1 cellular context compared by ENCODE assay signal in the genomic region with DNA sequence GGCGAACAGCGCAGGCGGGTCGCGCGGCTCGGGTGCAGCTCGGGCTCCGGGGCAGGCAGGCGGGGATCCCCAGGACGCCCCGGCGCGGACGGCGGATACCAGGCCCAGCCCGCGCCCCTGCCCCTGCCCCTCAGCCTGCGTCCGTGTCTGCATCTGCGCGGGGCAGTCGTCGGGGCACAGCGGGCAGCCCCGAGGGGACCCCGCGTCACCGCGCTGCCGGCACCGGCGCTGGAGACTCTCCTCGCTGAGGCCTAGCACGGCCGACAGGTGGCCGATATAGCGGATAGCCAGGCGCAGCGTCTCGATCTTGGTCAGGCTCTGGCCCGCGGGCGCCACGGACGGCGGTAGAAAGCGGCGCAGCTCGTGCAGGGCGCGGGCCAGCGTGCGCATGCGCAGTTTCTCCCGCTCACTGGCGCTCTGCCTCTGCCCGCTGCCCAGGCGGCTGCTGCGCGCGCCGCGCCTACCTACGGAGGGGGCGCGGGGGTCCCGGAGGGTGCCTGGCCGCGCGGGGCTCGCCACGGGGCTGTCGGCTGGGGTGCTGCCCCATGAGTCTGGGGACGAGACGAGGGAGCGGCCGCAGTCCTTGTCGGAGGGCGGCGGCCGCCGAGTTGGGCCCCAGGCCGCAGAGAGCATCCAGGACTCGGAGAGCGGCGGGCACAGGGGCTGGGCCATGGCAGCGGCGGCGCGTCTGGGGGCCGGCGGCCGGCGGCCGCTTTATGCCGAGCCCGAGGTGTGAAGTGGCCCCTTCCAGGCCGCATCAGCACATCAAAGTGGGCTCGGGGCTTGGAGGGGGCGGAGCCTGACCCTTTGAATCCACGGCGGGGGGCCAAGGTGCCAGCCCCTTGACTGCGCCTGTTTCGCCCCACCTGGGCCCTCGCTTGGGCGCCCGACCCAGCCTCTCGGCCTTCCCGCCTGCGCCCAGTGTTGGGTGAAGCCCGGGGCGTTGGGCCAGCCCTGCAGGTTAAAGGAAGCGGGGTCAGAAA.
TF ChIP-seq lines count a peak whose summit lies in the region.

A gene with protein sequence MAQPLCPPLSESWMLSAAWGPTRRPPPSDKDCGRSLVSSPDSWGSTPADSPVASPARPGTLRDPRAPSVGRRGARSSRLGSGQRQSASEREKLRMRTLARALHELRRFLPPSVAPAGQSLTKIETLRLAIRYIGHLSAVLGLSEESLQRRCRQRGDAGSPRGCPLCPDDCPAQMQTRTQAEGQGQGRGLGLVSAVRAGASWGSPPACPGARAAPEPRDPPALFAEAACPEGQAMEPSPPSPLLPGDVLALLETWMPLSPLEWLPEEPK (minus strand): TSS at position 690 of the 983 bp plus-strand sequence. CDS start 18 bp downstream, at position 672.

TF ChIP-seq in WTC11, 78 proteins besides CTCF, POLR2A, EP300 and RAD21 (continued from another document and continues in another):
- TF ChIP-seq, protein P1, sequence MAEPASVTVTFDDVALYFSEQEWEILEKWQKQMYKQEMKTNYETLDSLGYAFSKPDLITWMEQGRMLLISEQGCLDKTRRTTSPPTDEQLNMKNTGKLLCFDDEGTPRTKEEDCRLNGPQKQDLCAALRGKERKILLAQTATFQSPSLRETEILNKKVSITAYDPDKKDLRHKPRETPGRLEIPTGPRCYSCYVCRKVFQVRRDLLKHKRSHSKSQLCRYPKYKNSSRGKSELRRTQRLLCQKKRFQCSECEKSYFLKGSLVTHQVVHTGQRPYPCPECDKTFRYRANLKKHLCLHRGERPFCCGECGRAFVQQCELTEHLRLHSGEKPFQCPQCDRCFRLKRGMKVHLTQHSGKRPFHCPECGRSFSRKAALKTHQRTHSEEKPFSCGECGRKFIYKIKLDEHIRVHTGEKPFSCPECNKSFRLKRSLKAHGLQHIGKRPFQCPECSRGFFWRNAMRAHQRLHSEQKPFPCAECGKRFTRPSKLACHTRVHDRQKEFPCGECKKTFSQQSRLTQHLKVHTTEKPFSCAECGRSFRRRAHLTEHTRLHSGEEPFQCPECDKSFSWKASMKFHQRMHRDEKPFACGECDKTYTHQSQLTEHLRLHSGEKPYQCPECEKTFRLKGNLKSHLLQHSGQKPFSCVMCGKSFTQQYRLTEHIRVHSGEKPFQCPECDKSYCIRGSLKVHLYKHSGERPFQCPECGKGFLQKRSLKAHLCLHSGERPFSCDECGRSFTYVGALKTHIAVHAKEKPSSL (CRISPR knock-in tag; conservative IDR thresholded peaks at IDR 0.05), result no peak
- no peak for TF ChIP-seq JAZF1 (CRISPR knock-in tag; IDR thresholded peaks at IDR 0.05)
- TF ChIP-seq RORB (CRISPR knock-in tag; IDR thresholded peaks at IDR 0.05), result no peak
- TF ChIP-seq ZNF396 (CRISPR knock-in tag; IDR thresholded peaks at IDR 0.05; ENCODE audit: borderline replicate concordance), result no peak
- peak; percentile 64 for TF ChIP-seq FOXP1 (CRISPR knock-in tag; IDR thresholded peaks at IDR 0.05; ENCODE audit: borderline replicate concordance)
- TF ChIP-seq, protein P2, sequence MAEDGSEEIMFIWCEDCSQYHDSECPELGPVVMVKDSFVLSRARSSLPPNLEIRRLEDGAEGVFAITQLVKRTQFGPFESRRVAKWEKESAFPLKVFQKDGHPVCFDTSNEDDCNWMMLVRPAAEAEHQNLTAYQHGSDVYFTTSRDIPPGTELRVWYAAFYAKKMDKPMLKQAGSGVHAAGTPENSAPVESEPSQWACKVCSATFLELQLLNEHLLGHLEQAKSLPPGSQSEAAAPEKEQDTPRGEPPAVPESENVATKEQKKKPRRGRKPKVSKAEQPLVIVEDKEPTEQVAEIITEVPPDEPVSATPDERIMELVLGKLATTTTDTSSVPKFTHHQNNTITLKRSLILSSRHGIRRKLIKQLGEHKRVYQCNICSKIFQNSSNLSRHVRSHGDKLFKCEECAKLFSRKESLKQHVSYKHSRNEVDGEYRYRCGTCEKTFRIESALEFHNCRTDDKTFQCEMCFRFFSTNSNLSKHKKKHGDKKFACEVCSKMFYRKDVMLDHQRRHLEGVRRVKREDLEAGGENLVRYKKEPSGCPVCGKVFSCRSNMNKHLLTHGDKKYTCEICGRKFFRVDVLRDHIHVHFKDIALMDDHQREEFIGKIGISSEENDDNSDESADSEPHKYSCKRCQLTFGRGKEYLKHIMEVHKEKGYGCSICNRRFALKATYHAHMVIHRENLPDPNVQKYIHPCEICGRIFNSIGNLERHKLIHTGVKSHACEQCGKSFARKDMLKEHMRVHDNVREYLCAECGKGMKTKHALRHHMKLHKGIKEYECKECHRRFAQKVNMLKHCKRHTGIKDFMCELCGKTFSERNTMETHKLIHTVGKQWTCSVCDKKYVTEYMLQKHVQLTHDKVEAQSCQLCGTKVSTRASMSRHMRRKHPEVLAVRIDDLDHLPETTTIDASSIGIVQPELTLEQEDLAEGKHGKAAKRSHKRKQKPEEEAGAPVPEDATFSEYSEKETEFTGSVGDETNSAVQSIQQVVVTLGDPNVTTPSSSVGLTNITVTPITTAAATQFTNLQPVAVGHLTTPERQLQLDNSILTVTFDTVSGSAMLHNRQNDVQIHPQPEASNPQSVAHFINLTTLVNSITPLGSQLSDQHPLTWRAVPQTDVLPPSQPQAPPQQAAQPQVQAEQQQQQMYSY (CRISPR knock-in tag; IDR thresholded peaks at IDR 0.05), result no peak
- no peak for TF ChIP-seq HMGA2 (CRISPR knock-in tag; IDR thresholded peaks at IDR 0.05)
- TF ChIP-seq MAX (CRISPR knock-in tag; IDR thresholded peaks at IDR 0.05), result peak; percentile 82; the same call in 1 of the 2 replicates
- no peak for TF ChIP-seq NFATC4 (CRISPR knock-in tag; IDR thresholded peaks at IDR 0.05)
- TF ChIP-seq, protein P3, sequence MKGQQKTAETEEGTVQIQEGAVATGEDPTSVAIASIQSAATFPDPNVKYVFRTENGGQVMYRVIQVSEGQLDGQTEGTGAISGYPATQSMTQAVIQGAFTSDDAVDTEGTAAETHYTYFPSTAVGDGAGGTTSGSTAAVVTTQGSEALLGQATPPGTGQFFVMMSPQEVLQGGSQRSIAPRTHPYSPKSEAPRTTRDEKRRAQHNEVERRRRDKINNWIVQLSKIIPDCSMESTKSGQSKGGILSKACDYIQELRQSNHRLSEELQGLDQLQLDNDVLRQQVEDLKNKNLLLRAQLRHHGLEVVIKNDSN (CRISPR knock-in tag; IDR thresholded peaks at IDR 0.05), result no peak
- peak; percentile 80 for TF ChIP-seq FOXK1 (CRISPR knock-in tag; IDR thresholded peaks at IDR 0.05)
- no peak for TF ChIP-seq ZNF219 (CRISPR knock-in tag; IDR thresholded peaks at IDR 0.05; ENCODE audit: borderline replicate concordance)
- no peak for TF ChIP-seq CBFB (CRISPR knock-in tag; IDR thresholded peaks at IDR 0.05; ENCODE audit: low read depth)
- TF ChIP-seq TCF7 (CRISPR knock-in tag; IDR thresholded peaks at IDR 0.05; ENCODE audit: low read depth), result peak; percentile 21; the same call in 1 of the 2 replicates
- TF ChIP-seq ARID4B (CRISPR knock-in tag; IDR thresholded peaks at IDR 0.05; ENCODE audit: borderline replicate concordance), result no peak; the same call in none of the 2 replicates
- TF ChIP-seq SMAD4 (CRISPR knock-in tag; IDR thresholded peaks at IDR 0.05), result no peak
- TF ChIP-seq E2F1 (CRISPR knock-in tag; IDR thresholded peaks at IDR 0.05), result peak; percentile 83
- 0 out of 2 replicates have a peak, but pooled peaks have one; percentile 59 for TF ChIP-seq ELF4 (CRISPR knock-in tag; IDR thresholded peaks at IDR 0.05; ENCODE audit: low read depth)
- no peak for TF ChIP-seq PRRX2 (CRISPR knock-in tag; IDR thresholded peaks at IDR 0.05)
- no peak for TF ChIP-seq ZNF416 (CRISPR knock-in tag; IDR thresholded peaks at IDR 0.05)
- no peak for TF ChIP-seq AFF4 (CRISPR knock-in tag; IDR thresholded peaks at IDR 0.05; ENCODE audit: borderline replicate concordance)
- no peak for TF ChIP-seq NR1H2 (CRISPR knock-in tag; IDR thresholded peaks at IDR 0.05)
- TF ChIP-seq ZMAT4 (CRISPR knock-in tag; IDR thresholded peaks at IDR 0.05), result no peak
- TF ChIP-seq ATF2 (CRISPR knock-in tag; IDR thresholded peaks at IDR 0.05; ENCODE audit: borderline replicate concordance, low read depth), result no peak
- no peak; the same call in 1 of the 2 replicates for TF ChIP-seq ZNF317 (CRISPR knock-in tag; IDR thresholded peaks at IDR 0.05; ENCODE audit: borderline replicate concordance, low read depth)
- TF ChIP-seq ATF3 (CRISPR knock-in tag; conservative IDR thresholded peaks at IDR 0.05), result 0 out of 2 replicates have a peak, but pooled peaks have one; percentile 46
